In genomic region chr1:53046930-53047329, GRCh38 we compare ENCODE assay signal across 13 cellular contexts. TPM values are rescaled to one million over a fixed set of nuclear protein-coding genes. Genes with fewer than 3 reads are reported as not detected.
DNase-seq lines count a peak whose midpoint lies in the region; ATAC-seq and TF ChIP-seq lines count a peak whose summit lies in the region.
"Had no signal": no experiment of that assay in that cellular context is flagged by ENCODE, and none has a peak within 500 bp of the region (broad histone marks: within the 10 kb centered on the region; RNA-seq: fewer than 3 reads in every experiment).

No MANE protein-coding gene starts in this region.

- no peak for TF ChIP-seq CTCF in astrocyte of the spinal cord (IDR thresholded peaks at IDR 0.05; ENCODE audit: low read depth, low read length)

- no peak overlapping the region for H3K27ac Mint-ChIP-seq in activated T-cell treated with anti-CD3 and anti-CD28 coated beads, Interleukin-2, amount 50 U/mL, for 72 hours

- H3K36me3 Mint-ChIP-seq in activated T-cell treated with anti-CD3 and anti-CD28 coated beads, Interleukin-2, amount 50 U/mL, for 72 hours (ENCODE audit: insufficient read depth in 2 of 2): no peaks in the 10 kb centered on the region

- no peaks in the 10 kb centered on the region for H3K79me2 ChIP-seq in ACC112 (ENCODE audit: control insufficient read depth, insufficient read depth, low read length, unreplicated experiment)

- TF ChIP-seq POLR2A in GM18505 (IDR thresholded peaks at IDR 0.05; ENCODE audit: borderline replicate concordance, extremely low read depth, insufficient read depth, insufficient read length): no peak

- peaks cover 12% of the 10 kb centered on the region for H3K4me1 Mint-ChIP-seq in activated T-cell treated with anti-CD3 and anti-CD28 coated beads, Interleukin-2, amount 50 U/mL, for 72 hours (ENCODE audit: low read depth)

- no peaks in the 10 kb centered on the region for H3K27me3 Mint-ChIP-seq in activated T-cell treated with anti-CD3 and anti-CD28 coated beads, Interleukin-2, amount 50 U/mL, for 72 hours (ENCODE audit: low read depth)

- intact Hi-C loops in left ventricle myocardium superior (cut with micrococcal nuclease): no loop called here

- H3K27me3 ChIP-seq in ACC112 (ENCODE audit: insufficient read depth, low read length): no peaks in the 10 kb centered on the region
- H3K27me3 ChIP-seq in MG63: no peaks in the 10 kb centered on the region
- H3K27me3 ChIP-seq: dorsolateral prefrontal cortex, Peyer's patch had no signal

- H3K9me3 ChIP-seq in MG63: no peaks in the 10 kb centered on the region; the same call in 1 of the 2 replicates
- H3K9me3 ChIP-seq: Peyer's patch had no signal

- H3K4me3 ChIP-seq in ACC112 (ENCODE audit: low read depth, low read length) (no peak overlapping the region), MG63 (no peak overlapping the region), astrocyte of the spinal cord (ENCODE audit: low read depth, low read length) (no peak overlapping the region)
- H3K4me3 ChIP-seq: dorsolateral prefrontal cortex, Peyer's patch had no signal

- H3K4me3 Mint-ChIP-seq in activated T-cell treated with anti-CD3 and anti-CD28 coated beads, Interleukin-2, amount 50 U/mL, for 72 hours: no peak overlapping the region

- H3K27ac ChIP-seq in ACC112 (ENCODE audit: low read depth, low read length): peak overlapping the region; percentile 11; the same call in 1 of the 2 replicates
- H3K27ac ChIP-seq: Peyer's patch, VCaP had no signal

- no peaks in the 10 kb centered on the region for H3K9me3 Mint-ChIP-seq in activated T-cell treated with anti-CD3 and anti-CD28 coated beads, Interleukin-2, amount 50 U/mL, for 72 hours

- H3K4me1 ChIP-seq in ACC112 (ENCODE audit: control insufficient read depth, insufficient read depth, low read length, unreplicated experiment): peaks cover 17% of the 10 kb centered on the region

- ATAC-seq in left ventricle myocardium superior (peak; percentile 66), GM18505 (IDR thresholded peaks at IDR 0.05; ENCODE audit: unreplicated experiment) (no peak)
- ATAC-seq in activated T-cell treated with anti-CD3 and anti-CD28 coated beads, Interleukin-2, amount 50 U/mL, for 72 hours (replicated peaks in 1 of 2): no peak

- H2AFZ ChIP-seq in ACC112 (ENCODE audit: low read length, unreplicated experiment): no peak overlapping the region

- in situ Hi-C loops in astrocyte of the spinal cord (cut with HindIII; ENCODE audit: low sequenced_read_pairs): no loop called here

- H3K36me3 ChIP-seq in ACC112 (ENCODE audit: insufficient read depth, low read length) (no peaks in the 10 kb centered on the region), MG63 (peaks cover 16% of the 10 kb centered on the region)

- DNase-seq in MG63 (peak; percentile 84), astrocyte of the spinal cord (ENCODE audit: low read depth, low spot score) (peak; percentile 89), left ventricle myocardium superior (peak; percentile 55), NOMO-1 (lab: John Stamatoyannopoulos, UW; ENCODE audit: unreplicated experiment in 2 of 2) (no peak), NCI-H748 treated with DMSO at 0.1 percent for 48 hours (lab: John Stamatoyannopoulos, UW) (no peak)
- no peak for DNase-seq in activated T-cell treated with anti-CD3 and anti-CD28 coated beads, Interleukin-2, amount 50 U/mL, for 72 hours
- DNase-seq: hippocampal formation, NCI-H1105 treated with DMSO at 0.1 percent for 48 hours, Peyer's patch had no signal

RNA-seq across cellular contexts. Expression of gene PODN, which starts 15.1 kb away (rescaled TPM):
- total RNA-seq in MG63 (2014; rRNA removed; shearing (Covaris generic); ENCODE audit: low replicate concordance): 0.10 TPM in 1 of 2 replicates, not detected in the other
- total RNA-seq in left ventricle myocardium superior: 19.4 TPM
- not detected for total RNA-seq in activated T-cell treated with anti-CD3 and anti-CD28 coated beads, Interleukin-2, amount 50 U/mL, for 72 hours

Comparison
In these comparisons a context has a peak if more than half of its experiments do, and no peak if none do; other contexts are left out.
1. DNase-seq: peak in MG63 (single experiment), astrocyte of the spinal cord (single experiment) and left ventricle myocardium superior (single experiment); none in NOMO-1 (0 of 2), activated T-cell treated with anti-CD3 and anti-CD28 coated beads, Interleukin-2, amount 50 U/mL, for 72 hours (0 of 2) and NCI-H748 treated with DMSO at 0.1 percent for 48 hours (single experiment).
2. RNA of gene PODN, which starts 15.1 kb away (total RNA-seq): 19.4 TPM in left ventricle myocardium superior (single experiment); 0.10 TPM in MG63 and not detected in activated T-cell treated with anti-CD3 and anti-CD28 coated beads, Interleukin-2, amount 50 U/mL, for 72 hours; every median in the first group is over 10 times any median in the second.